In genomic region chr22:48758905-48759875, GRCh38 we compare ENCODE assay signal across 21 cellular contexts.
A peak's percentile ranks its signal among the peaks of the same experiment; 100 is the strongest.
DNase-seq lines count a peak whose midpoint lies in the region; ATAC-seq and TF ChIP-seq lines count a peak whose summit lies in the region.
"Had no signal": no experiment of that assay in that cellular context is flagged by ENCODE, and none has a peak within 500 bp of the region (broad histone marks: within the 10 kb centered on the region; RNA-seq: fewer than 3 reads in every experiment).

No MANE protein-coding gene starts in this region.

- no peak overlapping the region for H3K4ac ChIP-seq in mesendoderm (ENCODE audit: low read depth, low read length)

- H3K4me1 ChIP-seq in Peyer's patch (no peaks in the 10 kb centered on the region), sigmoid colon (no peaks in the 10 kb centered on the region), mesendoderm (ENCODE audit: control insufficient read depth, low read depth, low read length) (no peaks in the 10 kb centered on the region)
- H3K4me1 ChIP-seq: Caco-2, neural progenitor cell, SJSA1 had no signal

- no peak overlapping the region for H3K4me2 ChIP-seq in mesendoderm (ENCODE audit: low read length)
- H3K4me2 ChIP-seq: neural progenitor cell had no signal

- H3K23ac ChIP-seq in mesendoderm (ENCODE audit: low read length), result no peak overlapping the region

- H3K9me3 ChIP-seq in Peyer's patch, result no peaks in the 10 kb centered on the region
- H3K9me3 ChIP-seq in sigmoid colon, result no peaks in the 10 kb centered on the region
- H3K9me3 ChIP-seq: Caco-2, SJSA1 had no signal

- no peaks in the 10 kb centered on the region for H3K79me1 ChIP-seq in mesendoderm (ENCODE audit: low read length)

- H4K8ac ChIP-seq in mesendoderm (ENCODE audit: low read depth, low read length), result no peak overlapping the region

- no peaks in the 10 kb centered on the region for H3K27me3 ChIP-seq in Peyer's patch
- H3K27me3 ChIP-seq in sigmoid colon, result peaks cover 4 to 18% (median 5%) of the 10 kb centered on the region in 3 donors
- no peaks in the 10 kb centered on the region for H3K27me3 ChIP-seq in mesendoderm (ENCODE audit: insufficient read depth, low read length, poor library complexity)
- H3K27me3 ChIP-seq: neural progenitor cell, SJSA1 had no signal

- no peak overlapping the region for H3K18ac ChIP-seq in mesendoderm (ENCODE audit: low read length)

- H3K4me3 ChIP-seq in Peyer's patch (no peak overlapping the region), sigmoid colon (no peak overlapping the region), mesendoderm (ENCODE audit: low read length) (no peak overlapping the region)
- H3K4me3 ChIP-seq: neural progenitor cell, SJSA1 had no signal

- no peak overlapping the region for H2BK120ac ChIP-seq in mesendoderm (ENCODE audit: low read depth, low read length)

- no peaks in the 10 kb centered on the region for H3K36me3 ChIP-seq in Peyer's patch
- H3K36me3 ChIP-seq in sigmoid colon, result no peaks in the 10 kb centered on the region
- no peaks in the 10 kb centered on the region for H3K36me3 ChIP-seq in mesendoderm (ENCODE audit: control insufficient read depth, insufficient read depth, low read length)
- H3K36me3 ChIP-seq: neural progenitor cell, SJSA1 had no signal

- H3K79me2 ChIP-seq in mesendoderm (ENCODE audit: control insufficient read depth, insufficient read depth, low read length), result no peaks in the 10 kb centered on the region

- DNase-seq in activated CD4-positive, CD25-positive, alpha-beta regulatory T cell treated with anti-CD3 and anti-CD28 coated beads, Interleukin-2, amount 50 U/mL, for 72 hours, result peak; percentile 16
- DNase-seq in activated CD4-positive, CD25-positive, alpha-beta regulatory T cell (lab: John Stamatoyannopoulos, UW), result no peak
- DNase-seq in Peyer's patch, result peak in 2 of 3 donors; percentile 11 to 25
- peak; percentile 39 for DNase-seq in left lobe of liver (ENCODE audit: low spot score)
- DNase-seq in sigmoid colon, result peak; percentile 39
- no peak for DNase-seq in mesendoderm
- no peak for DNase-seq in NCI-H526 treated with DMSO at 0.1 percent for 48 hours (lab: John Stamatoyannopoulos, UW)
- DNase-seq in stimulated activated CD4-positive, alpha-beta T cell treated with anti-CD3 and anti-CD28 coated beads, Interleukin-2, amount 100 ng/mL, for 48 hours, result no peak
- DNase-seq: activated naive CD4-positive, alpha-beta T cell treated with Interleukin-2 at 50 U/mL for 16 hours; EL; HCEC 1CT; Karpas-422; midbrain; NCI-H1092 treated with DMSO at 0.1 percent for 48 hours; NCI-H2081 treated with DMSO at 0.1 percent for 48 hours; NCI-H524; stimulated activated CD4-positive, alpha-beta T cell treated with anti-CD3 and anti-CD28 coated beads, Interleukin-1b, Interleukin-23, amount 100 ng/mL, for 48 hours had no signal

- no peak for TF ChIP-seq CTCF in Peyer's patch (IDR thresholded peaks at IDR 0.05)
- TF ChIP-seq CTCF in sigmoid colon (IDR thresholded peaks at IDR 0.05), result no peak

- no peak overlapping the region for H2BK15ac ChIP-seq in mesendoderm (replicated peaks; ENCODE audit: low read depth)

- intact Hi-C loops in sigmoid colon (cut with DNase I), result no loop called here

- H3K9ac ChIP-seq in mesendoderm (ENCODE audit: low read length), result no peak overlapping the region
- H3K9ac ChIP-seq: neural progenitor cell had no signal

- ATAC-seq in left lobe of liver, result no peak

- TF ChIP-seq EP300 in sigmoid colon (IDR thresholded peaks at IDR 0.05), result no peak

- TF ChIP-seq POLR2A in Peyer's patch (IDR thresholded peaks at IDR 0.05) (no peak), sigmoid colon (IDR thresholded peaks at IDR 0.05) (no peak)

- no peak overlapping the region for H3K27ac ChIP-seq in Peyer's patch
- H3K27ac ChIP-seq in sigmoid colon, result no peak overlapping the region
- no peak overlapping the region for H3K27ac ChIP-seq in mesendoderm (ENCODE audit: low read depth, low read length)
- H3K27ac ChIP-seq: 22Rv1, neural progenitor cell, SJSA1 had no signal

- no peak overlapping the region for H3K56ac ChIP-seq in mesendoderm (ENCODE audit: low read length)

- H2AK5ac ChIP-seq in mesendoderm (ENCODE audit: low read length), result no peak overlapping the region

- no peak overlapping the region for H4K5ac ChIP-seq in mesendoderm (ENCODE audit: low read length)

- H2BK5ac ChIP-seq in mesendoderm (ENCODE audit: low read length), result no peak overlapping the region

- 86 to 95% methylated on average over 22 of the region's 22 CpGs for WGBS in sigmoid colon, 2 donors
- no CpG with 5 or more reads among the region's 22 CpGs for WGBS in mesendoderm (ENCODE audit: extremely low coverage, insufficient coverage, low lambda C conversion rate)

Comparison
In these comparisons a context has a peak if more than half of its experiments do, and no peak if none do; other contexts are left out.
1. DNase-seq: peak in activated CD4-positive, CD25-positive, alpha-beta regulatory T cell treated with anti-CD3 and anti-CD28 coated beads, Interleukin-2, amount 50 U/mL, for 72 hours (single experiment), Peyer's patch (2 of 3), left lobe of liver (single experiment) and sigmoid colon (single experiment); none in activated CD4-positive, CD25-positive, alpha-beta regulatory T cell (0 of 4), mesendoderm (single experiment), NCI-H526 treated with DMSO at 0.1 percent for 48 hours (single experiment) and stimulated activated CD4-positive, alpha-beta T cell treated with anti-CD3 and anti-CD28 coated beads, Interleukin-2, amount 100 ng/mL, for 48 hours (0 of 2).